ENCODE assay signal across 8 cellular contexts in the genomic region with DNA sequence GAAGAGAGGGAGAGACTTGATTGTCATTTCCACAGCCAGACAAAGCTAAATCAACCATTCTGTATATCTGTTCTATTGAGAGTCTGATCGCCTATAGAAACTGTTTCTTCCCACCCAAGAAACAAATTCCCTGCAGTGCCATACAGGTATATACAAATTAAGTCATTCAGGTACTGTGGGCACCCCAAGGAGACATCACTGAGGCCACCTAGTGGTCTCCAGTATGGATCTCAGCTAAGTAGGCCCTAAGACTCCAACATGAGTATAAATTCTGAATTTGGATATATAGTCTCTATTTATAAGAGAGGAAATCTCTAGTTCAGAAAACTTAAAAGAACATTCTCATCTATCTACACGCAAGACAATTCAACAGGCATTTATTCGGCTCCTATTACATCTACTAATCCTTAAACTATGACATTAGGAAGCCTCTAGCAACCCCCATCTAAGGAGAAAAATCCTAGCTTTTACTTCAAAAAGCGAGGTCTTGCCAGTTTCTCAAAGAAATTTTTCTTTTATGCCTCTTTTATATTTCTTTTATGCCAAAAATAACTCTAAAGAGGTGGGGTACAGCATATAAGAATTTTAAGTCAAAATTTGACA.
DNase-seq lines count a peak whose midpoint lies in the region; FAIRE-seq and TF ChIP-seq lines count a peak whose summit lies in the region.

No MANE protein-coding gene starts in this region.

- H3K27ac Mint-ChIP-seq in activated CD4-positive, alpha-beta T cell treated with anti-CD3 and anti-CD28 coated beads, Interleukin-2, amount 10 ng/mL, durations not matched to agents 24 days and 14 days: no peak overlapping the region

- H3K9me3 Mint-ChIP-seq in activated CD4-positive, alpha-beta T cell treated with anti-CD3 and anti-CD28 coated beads, Interleukin-2, amount 10 ng/mL, durations not matched to agents 24 days and 14 days: no peaks in the 10 kb centered on the region

- H3K27me3 Mint-ChIP-seq in activated CD4-positive, alpha-beta T cell treated with anti-CD3 and anti-CD28 coated beads, Interleukin-2, amount 10 ng/mL, durations not matched to agents 24 days and 14 days: no peaks in the 10 kb centered on the region

- H3K36me3 Mint-ChIP-seq in activated CD4-positive, alpha-beta T cell treated with anti-CD3 and anti-CD28 coated beads, Interleukin-2, amount 10 ng/mL, durations not matched to agents 24 days and 14 days (ENCODE audit: low read depth): peaks cover 36% of the 10 kb centered on the region

- no peak overlapping the region for H3K27ac ChIP-seq in substantia nigra (ENCODE audit: low read depth, low read length, poor library complexity, severe bottlenecking)

- no peak for FAIRE-seq in GM12891 (lab: Jason Lieb, UNC)

- intact Hi-C loops in activated CD4-positive, alpha-beta T cell treated with anti-CD3 and anti-CD28 coated beads, Interleukin-2, amount 10 ng/mL, durations not matched to agents 24 days and 14 days (cut with micrococcal nuclease): loop anchor here (1.0 to 5.0 kb wide), 2 partner anchors 179 to 228 kb away; no protein-coding TSS in a partner anchor
- intact Hi-C loops in head of caudate nucleus (cut with DNase I): no loop called here

- peaks cover 6% of the 10 kb centered on the region for H3K4me1 Mint-ChIP-seq in activated CD4-positive, alpha-beta T cell treated with anti-CD3 and anti-CD28 coated beads, Interleukin-2, amount 10 ng/mL, durations not matched to agents 24 days and 14 days

- TF ChIP-seq POLR2A in GM12891 (IDR thresholded peaks at IDR 0.05; ENCODE audit: low read depth, low read length): no peak

- H3K4me3 Mint-ChIP-seq in activated CD4-positive, alpha-beta T cell treated with anti-CD3 and anti-CD28 coated beads, Interleukin-2, amount 10 ng/mL, durations not matched to agents 24 days and 14 days: no peak overlapping the region

- DNase-seq in NCI-H510A treated with DMSO at 0.1 percent for 48 hours (lab: John Stamatoyannopoulos, UW) (peak; percentile 18), NCI-H510A (lab: John Stamatoyannopoulos, UW) (no peak), LoVo (ENCODE audit: low spot score) (peak; percentile 41), head of caudate nucleus (peak in 24 of 42 donors; percentile 21 to 74 (median 44)), substantia nigra (lab: John Stamatoyannopoulos, UW) (no peak), GM12891 (ENCODE audit: insufficient read length, low spot score) (no peak)
- peak; percentile 75 for DNase-seq in activated CD4-positive, alpha-beta T cell treated with anti-CD3 and anti-CD28 coated beads, Interleukin-2, amount 10 ng/mL, durations not matched to agents 24 days and 14 days
- peak; percentile 2 to 9 for DNase-seq in stimulated activated CD4-positive, alpha-beta T cell treated with anti-CD3 and anti-CD28 coated beads, Interleukin-2, amount 100 ng/mL, for 48 hours

TF ChIP-seq in GM12891, 5 proteins besides CTCF, POLR2A, EP300 and RAD21:
- no peak for TF ChIP-seq POLR2AphosphoS5 (IDR thresholded peaks at IDR 0.05; ENCODE audit: low read depth, low read length)
- no peak for TF ChIP-seq POU2F2 (IDR thresholded peaks at IDR 0.05; ENCODE audit: low read depth, low read length)
- TF ChIP-seq PAX5 (IDR thresholded peaks at IDR 0.05; ENCODE audit: insufficient read depth, low read length, severe bottlenecking): no peak
- TF ChIP-seq TAF1 (IDR thresholded peaks at IDR 0.05; ENCODE audit: low read depth, low read length): no peak
TF ChIP-seq in GM12891: peak in this region for 0.

Comparison
In these comparisons a context has a peak if more than half of its experiments do, and no peak if none do; other contexts are left out.
1. DNase-seq: peak in NCI-H510A treated with DMSO at 0.1 percent for 48 hours (single experiment), LoVo (single experiment), activated CD4-positive, alpha-beta T cell treated with anti-CD3 and anti-CD28 coated beads, Interleukin-2, amount 10 ng/mL, durations not matched to agents 24 days and 14 days (single experiment), head of caudate nucleus (24 of 42) and stimulated activated CD4-positive, alpha-beta T cell treated with anti-CD3 and anti-CD28 coated beads, Interleukin-2, amount 100 ng/mL, for 48 hours (2 of 2); none in NCI-H510A (single experiment), substantia nigra (0 of 49) and GM12891 (single experiment).